In genomic region chr19:45250216-45250831, GRCh38 we compare ENCODE assay signal across 8 cellular contexts. TPM values are rescaled to one million over a fixed set of nuclear protein-coding genes. Genes with fewer than 3 reads are reported as not detected.
A peak's percentile ranks its signal among the peaks of the same experiment; 100 is the strongest.
DNase-seq lines count a peak whose midpoint lies in the region; ATAC-seq, FAIRE-seq and TF ChIP-seq lines count a peak whose summit lies in the region.

No MANE protein-coding gene starts in this region.

- ATAC-seq in DND-41 (ENCODE audit: insufficient read depth, low read depth): no peak
- ATAC-seq in RWPE2 (ENCODE audit: low read depth): peak; percentile 15; the same call in 2 of the 3 replicates
- no peak for ATAC-seq in GM19397 (IDR thresholded peaks at IDR 0.05; ENCODE audit: unreplicated experiment)
- no peak for ATAC-seq in HG03039 (IDR thresholded peaks at IDR 0.05; ENCODE audit: unreplicated experiment)

- no peaks in the 10 kb centered on the region for H3K27me3 ChIP-seq in DND-41 (ENCODE audit: insufficient read depth, low read length, poor library complexity)
- no peaks in the 10 kb centered on the region for H3K27me3 ChIP-seq in RWPE2 (ENCODE audit: insufficient read depth, poor library complexity, severe bottlenecking)
- H3K27me3 ChIP-seq in esophagus squamous epithelium: no peaks in the 10 kb centered on the region
- H3K27me3 ChIP-seq in ovary: no peaks in the 10 kb centered on the region

- no peak for TF ChIP-seq EP300 in ovary (IDR thresholded peaks at IDR 0.05)

- TF ChIP-seq CTCF in DND-41 (IDR thresholded peaks at IDR 0.05; ENCODE audit: borderline replicate concordance, extremely low read depth, low read length, poor library complexity, severe bottlenecking) (no peak), RWPE2 (IDR thresholded peaks at IDR 0.05; ENCODE audit: poor library complexity, severe bottlenecking) (no peak), esophagus squamous epithelium (IDR thresholded peaks at IDR 0.05) (no peak), ovary (IDR thresholded peaks at IDR 0.05) (no peak)

- intact Hi-C loops in esophagus squamous epithelium (cut with DNase I) (no loop called here), ovary (cut with DNase I) (no loop called here)

- H3K79me2 ChIP-seq in DND-41 (ENCODE audit: insufficient read depth, low read length): peaks cover 38% of the 10 kb centered on the region

- H3K4me2 ChIP-seq in DND-41 (ENCODE audit: insufficient read depth, low read length): peak overlapping the region; percentile 72

- peak overlapping the region; percentile 74 for H2AFZ ChIP-seq in DND-41 (ENCODE audit: low read depth, low read length)

- FAIRE-seq in H54 (lab: Jason Lieb, UNC): no peak

- peak overlapping the region; percentile 45 for H3K9ac ChIP-seq in DND-41 (ENCODE audit: low read depth, low read length)

- H4K20me1 ChIP-seq in DND-41 (ENCODE audit: insufficient read depth, low read length): peaks cover 17% of the 10 kb centered on the region

- DNase-seq in DND-41 (no peak), RWPE2 (ENCODE audit: low spot score) (no peak), esophagus squamous epithelium (lab: John Stamatoyannopoulos, UW) (no peak), ovary (peak in 2 of 5 donors; percentile 24 to 32), H54 (ENCODE audit: insufficient read length, low spot score) (no peak), NOMO-1 treated with dmso at 0.1 percent for 144 hours (lab: John Stamatoyannopoulos, UW; ENCODE audit: unreplicated experiment) (no peak)

- no peak for TF ChIP-seq POLR2A in esophagus squamous epithelium (IDR thresholded peaks at IDR 0.05)
- TF ChIP-seq POLR2A in ovary (IDR thresholded peaks at IDR 0.05): no peak
- TF ChIP-seq POLR2A in H54 (IDR thresholded peaks at IDR 0.05; ENCODE audit: low read depth, low read length): no peak

- WGBS in esophagus squamous epithelium, 2 donors: 7 to 36% methylated on average over 4 to 10 of the region's 14 CpGs
- 27 to 41% (median 29%) methylated on average over 12 to 14 of the region's 14 CpGs for WGBS in ovary, 3 donors

- H3K9me3 ChIP-seq in DND-41 (ENCODE audit: insufficient read depth, low read length, severe bottlenecking): no peaks in the 10 kb centered on the region
- no peaks in the 10 kb centered on the region for H3K9me3 ChIP-seq in RWPE2 (ENCODE audit: severe bottlenecking)
- no peaks in the 10 kb centered on the region for H3K9me3 ChIP-seq in esophagus squamous epithelium
- H3K9me3 ChIP-seq in ovary: no peaks in the 10 kb centered on the region

- peak overlapping the region in 1 of 2 experiments; percentile 58; a peak in 3 of 4 replicates for H3K4me3 ChIP-seq in DND-41 (ENCODE audit: low read depth in 1 of 2, low read length in 2 of 2)
- H3K4me3 ChIP-seq in RWPE2 (ENCODE audit: severe bottlenecking): peak overlapping the region; percentile 66
- peak overlapping the region; percentile 85 to 98 (median 94) for H3K4me3 ChIP-seq in esophagus squamous epithelium
- H3K4me3 ChIP-seq in ovary: peak overlapping the region; percentile 98

- H3K4me1 ChIP-seq in DND-41 (ENCODE audit: insufficient read depth, low read length) (peaks cover 42% of the 10 kb centered on the region), RWPE2 (ENCODE audit: insufficient read depth, poor library complexity, severe bottlenecking) (no peaks in the 10 kb centered on the region), esophagus squamous epithelium (peaks cover 33 to 61% (median 35%) of the 10 kb centered on the region in 3 donors), ovary (ENCODE audit: insufficient read depth) (peaks cover 11% of the 10 kb centered on the region)

- H3K27ac ChIP-seq in DND-41 (ENCODE audit: low read length): peak overlapping the region; percentile 33
- H3K27ac ChIP-seq in RWPE2 (ENCODE audit: poor library complexity, severe bottlenecking): peak overlapping the region; percentile 53
- H3K27ac ChIP-seq in esophagus squamous epithelium: peak overlapping the region; percentile 88 to 93 (median 92)
- peak overlapping the region in 1 of 2 donors; percentile 79 for H3K27ac ChIP-seq in ovary

- peaks cover 4% of the 10 kb centered on the region; the same call in 1 of the 2 replicates for H3K36me3 ChIP-seq in DND-41 (ENCODE audit: insufficient read depth, low read length)
- H3K36me3 ChIP-seq in RWPE2 (ENCODE audit: low read depth): 0 out of 2 replicates have a peak, but pooled peaks cover 7% of the 10 kb centered on the region
- peaks cover 0 to 8% (median 0%) of the 10 kb centered on the region in 3 donors for H3K36me3 ChIP-seq in esophagus squamous epithelium
- no peaks in the 10 kb centered on the region for H3K36me3 ChIP-seq in ovary

RNA-seq across cellular contexts. Expression of gene MARK4, which starts 0.7 kb away (rescaled TPM):
- 10 to 100 TPM in 3 of 4 donors, 1 to 10 TPM in 1; 6.4 to 19.6 (median 14.9) TPM for total RNA-seq in esophagus squamous epithelium
- 10 to 100 TPM; 14.2 to 53.3 (median 43.1) TPM for total RNA-seq in ovary
- polyA plus RNA-seq in ovary: 10 to 100 TPM; 24.6 to 51.5 TPM

RNA-seq across cellular contexts. Expression of gene EXOC3L2, which starts 5.1 kb away (rescaled TPM):
- total RNA-seq in esophagus squamous epithelium: 1 to 10 TPM in 1 of 4 donors, under 1 TPM in 3; 0.29 to 1.5 (median 0.80) TPM
- total RNA-seq in ovary: 1 to 10 TPM in 5 of 7 donors, under 1 TPM in 1, not detected in 1; 0.80 to 3.2 (median 1.4) TPM
- polyA plus RNA-seq in ovary: 1 to 10 TPM in 1 of 2 donors, under 1 TPM in 1; 0.63 to 1.4 TPM
